In the genomic region with DNA sequence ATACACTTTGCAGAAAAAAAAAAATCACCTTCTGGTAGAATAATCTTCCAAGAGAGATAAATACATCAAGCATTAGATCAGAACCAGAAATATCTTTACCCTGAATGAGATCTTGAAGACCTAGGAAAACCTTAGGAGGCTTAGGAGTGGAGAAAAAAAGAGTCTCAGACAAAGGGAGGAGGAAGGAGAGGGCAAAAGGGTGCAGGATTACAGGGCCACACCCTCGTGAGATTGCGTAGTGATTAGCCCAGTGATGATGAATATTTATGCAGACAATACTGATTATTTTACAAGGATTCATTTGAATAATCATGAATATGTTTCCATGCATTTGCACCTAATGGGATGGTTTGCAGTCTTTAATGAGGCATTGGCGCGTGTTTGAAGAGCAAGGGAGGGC, we compare ENCODE assay signal across 15 cellular contexts.
"Had no signal": no experiment of that assay in that cellular context is flagged by ENCODE, and none has a peak within 500 bp of the region (broad histone marks: within the 10 kb centered on the region; RNA-seq: fewer than 3 reads in every experiment).

No MANE protein-coding gene starts in this region.

- H3K36me3 Mint-ChIP-seq: memory B cell; natural killer cell treated with Interleukin-12 subunit alpha and Interleukin-12 subunit beta and Interleukin-15 and Interleukin-18, amount 100 ng/mL, for 72 hours had no signal

- H3K4me3 Mint-ChIP-seq: activated T-helper 1 cell treated with anti-CD3 and anti-CD28 coated beads, Interleukin-12 subunit alpha, Interleukin-12 subunit beta, Interleukin-2, Interleukin-4 antibody, amounts not matched to agents 30 ng/mL and 10 ng/mL and 1 ng/mL, durations not matched to agents 14 hours and 24 hours and 36 hours; natural killer cell treated with Interleukin-12 subunit alpha and Interleukin-12 subunit beta and Interleukin-15 and Interleukin-18, amount 100 ng/mL, for 72 hours had no signal

- H3K36me3 ChIP-seq: sigmoid colon, tibial artery, uterus had no signal

- H3K4me3 ChIP-seq: sigmoid colon, tibial artery, uterus had no signal

- H3K9me3 ChIP-seq: sigmoid colon, tibial artery, uterus had no signal

- ATAC-seq: left ventricle myocardium superior; natural killer cell treated with Interleukin-12 subunit alpha and Interleukin-12 subunit beta and Interleukin-15 and Interleukin-18, amount 100 ng/mL, for 72 hours had no signal

- DNase-seq: activated CD4-positive, alpha-beta T cell treated with anti-CD3 and anti-CD28 coated beads, Interleukin-2, amount 50 U/mL, for 1 hour; activated CD8-positive, alpha-beta memory T cell treated with anti-CD3 and anti-CD28 coated beads for 24 hours; anterior cingulate cortex; cortex of kidney; effector CD8-positive, alpha-beta T cell; islet precursor cell; left ventricle myocardium superior; sigmoid colon; stimulated activated CD4-positive, alpha-beta T cell treated with anti-CD3 and anti-CD28 coated beads, Interleukin-2, amount 100 ng/mL, for 48 hours; stimulated activated naive CD4-positive, alpha-beta T cell; tibial artery; uterus had no signal

- H3K27ac Mint-ChIP-seq: activated T-helper 1 cell treated with anti-CD3 and anti-CD28 coated beads, Interleukin-12 subunit alpha, Interleukin-12 subunit beta, Interleukin-2, Interleukin-4 antibody, amounts not matched to agents 30 ng/mL and 10 ng/mL and 1 ng/mL, durations not matched to agents 14 hours and 24 hours and 36 hours; memory B cell; natural killer cell treated with Interleukin-12 subunit alpha and Interleukin-12 subunit beta and Interleukin-15 and Interleukin-18, amount 100 ng/mL, for 72 hours had no signal

- H3K4me1 ChIP-seq: sigmoid colon, uterus had no signal

- H3K27me3 ChIP-seq: sigmoid colon, tibial artery, uterus had no signal

- H3K9me3 Mint-ChIP-seq: activated T-helper 1 cell treated with anti-CD3 and anti-CD28 coated beads, Interleukin-12 subunit alpha, Interleukin-12 subunit beta, Interleukin-2, Interleukin-4 antibody, amounts not matched to agents 30 ng/mL and 10 ng/mL and 1 ng/mL, durations not matched to agents 14 hours and 24 hours and 36 hours; memory B cell; natural killer cell treated with Interleukin-12 subunit alpha and Interleukin-12 subunit beta and Interleukin-15 and Interleukin-18, amount 100 ng/mL, for 72 hours had no signal

- H3K27ac ChIP-seq: sigmoid colon, uterus had no signal

- H3K27me3 Mint-ChIP-seq: memory B cell had no signal
